24 cellular contexts compared by ENCODE assay signal in genomic region chr4:18441676-18442075, GRCh38.
"Had no signal": no experiment of that assay in that cellular context is flagged by ENCODE, and none has a peak within 500 bp of the region (broad histone marks: within the 10 kb centered on the region; RNA-seq: fewer than 3 reads in every experiment).

No MANE protein-coding gene starts in this region.

- H3K4me1 Mint-ChIP-seq: stimulated activated effector memory CD8-positive, alpha-beta T cell treated with anti-CD3 and anti-CD28 coated beads, Interleukin-12 subunit alpha, Interleukin-12 subunit beta, amount 100 ng/mL, for 72 hours; stimulated activated memory B cell treated with anti-CD40 and anti-IgM and Interleukin-4, amounts not matched to agents 10 μg/mL and 1 μg/mL and 100 μg/mL, for 72 hours; stimulated activated naive B cell treated with anti-CD40 and anti-IgM and Interleukin-4, amounts not matched to agents 10 μg/mL and 1 μg/mL and 100 μg/mL, for 72 hours; stimulated activated naive CD8-positive, alpha-beta T cell treated with anti-CD3 and anti-CD28 coated beads, Interleukin-15, amount 100 ng/mL, for 72 hours had no signal

- H3K4me3 Mint-ChIP-seq: stimulated activated effector memory CD8-positive, alpha-beta T cell treated with anti-CD3 and anti-CD28 coated beads, Interleukin-12 subunit alpha, Interleukin-12 subunit beta, amount 100 ng/mL, for 72 hours; stimulated activated memory B cell treated with anti-CD40 and anti-IgM and Interleukin-4, amounts not matched to agents 10 μg/mL and 1 μg/mL and 100 μg/mL, for 72 hours; stimulated activated naive B cell treated with anti-CD40 and anti-IgM and Interleukin-4, amounts not matched to agents 10 μg/mL and 1 μg/mL and 100 μg/mL, for 72 hours; stimulated activated naive CD8-positive, alpha-beta T cell treated with anti-CD3 and anti-CD28 coated beads, Interleukin-15, amount 100 ng/mL, for 72 hours; stimulated activated naive CD8-positive, alpha-beta T cell treated with anti-CD3 and anti-CD28 coated beads, Interleukin-15, Interleukin-2, amounts not matched to agents 100 ng/mL and 50 ng/mL, for 24 hours had no signal

- ATAC-seq: stimulated activated effector memory CD8-positive, alpha-beta T cell treated with anti-CD3 and anti-CD28 coated beads, Interleukin-12 subunit alpha, Interleukin-12 subunit beta, amount 100 ng/mL, for 72 hours; stimulated activated memory B cell treated with anti-CD40 and anti-IgM and Interleukin-4, amounts not matched to agents 10 μg/mL and 1 μg/mL and 100 μg/mL, for 72 hours; stimulated activated naive B cell treated with anti-CD40 and anti-IgM and Interleukin-4, amounts not matched to agents 10 μg/mL and 1 μg/mL and 100 μg/mL, for 72 hours; stimulated activated naive CD8-positive, alpha-beta T cell treated with anti-CD3 and anti-CD28 coated beads, Interleukin-15, amount 100 ng/mL, for 72 hours; stimulated activated naive CD8-positive, alpha-beta T cell treated with anti-CD3 and anti-CD28 coated beads, Interleukin-15, Interleukin-2, amounts not matched to agents 100 U/mL and 50 U/mL, for 24 hours; upper lobe of right lung had no signal

- H3K27me3 Mint-ChIP-seq: stimulated activated memory B cell treated with anti-CD40 and anti-IgM and Interleukin-4, amounts not matched to agents 10 μg/mL and 1 μg/mL and 100 μg/mL, for 72 hours; stimulated activated naive B cell treated with anti-CD40 and anti-IgM and Interleukin-4, amounts not matched to agents 10 μg/mL and 1 μg/mL and 100 μg/mL, for 72 hours; stimulated activated naive CD8-positive, alpha-beta T cell treated with anti-CD3 and anti-CD28 coated beads, Interleukin-15, amount 100 ng/mL, for 72 hours; stimulated activated naive CD8-positive, alpha-beta T cell treated with anti-CD3 and anti-CD28 coated beads, Interleukin-15, Interleukin-2, amounts not matched to agents 100 ng/mL and 50 ng/mL, for 24 hours; type B pancreatic cell had no signal

- DNase-seq: stimulated activated CD4-positive, alpha-beta T cell treated with anti-CD3 and anti-CD28 coated beads, Interleukin-2, amount 100 ng/mL, for 48 hours; stimulated activated CD4-positive, alpha-beta T cell treated with anti-CD3 and anti-CD28 coated beads, Interleukin-4, amount 100 ng/mL, for 1 hour; stimulated activated CD4-positive, alpha-beta T cell treated with anti-CD3 and anti-CD28 coated beads, Interleukin-4, amount 100 ng/mL, for 24 hours; stimulated activated CD4-positive, alpha-beta T cell treated with anti-CD3 and anti-CD28 coated beads, Interleukin-4, amount 100 ng/mL, for 4 hours; stimulated activated CD8-positive, alpha-beta memory T cell treated with anti-CD3 and anti-CD28 coated beads, Interleukin-4, amount 100 ng/mL, for 48 hours; stimulated activated naive B cell treated with anti-CD40 and anti-IgM and Interleukin-4, amounts not matched to agents 10 μg/mL and 1 μg/mL and 100 μg/mL, for 72 hours; stimulated activated naive CD4-positive, alpha-beta T cell; stimulated activated naive CD4-positive, alpha-beta T cell treated with Interleukin-2 at 50 U/mL for 16 hours; stimulated activated naive CD8-positive, alpha-beta T cell treated with anti-CD3 and anti-CD28 coated beads, Interleukin-15, amount 100 ng/mL, for 72 hours; stimulated activated naive CD8-positive, alpha-beta T cell treated with anti-CD3 and anti-CD28 coated beads, Interleukin-15, Interleukin-2, amounts not matched to agents 100 U/mL and 50 U/mL, for 24 hours; stomach; substantia nigra; testis; thyroid gland; tibial artery; transverse colon; trophoblast cell; upper lobe of left lung; upper lobe of right lung; uterus had no signal

- H3K27ac Mint-ChIP-seq: stimulated activated effector memory CD8-positive, alpha-beta T cell treated with anti-CD3 and anti-CD28 coated beads, Interleukin-12 subunit alpha, Interleukin-12 subunit beta, amount 100 ng/mL, for 72 hours; stimulated activated memory B cell treated with anti-CD40 and anti-IgM and Interleukin-4, amounts not matched to agents 10 μg/mL and 1 μg/mL and 100 μg/mL, for 72 hours; stimulated activated naive B cell treated with anti-CD40 and anti-IgM and Interleukin-4, amounts not matched to agents 10 μg/mL and 1 μg/mL and 100 μg/mL, for 72 hours; stimulated activated naive CD8-positive, alpha-beta T cell treated with anti-CD3 and anti-CD28 coated beads, Interleukin-15, amount 100 ng/mL, for 72 hours; stimulated activated naive CD8-positive, alpha-beta T cell treated with anti-CD3 and anti-CD28 coated beads, Interleukin-15, Interleukin-2, amounts not matched to agents 100 ng/mL and 50 ng/mL, for 24 hours; type B pancreatic cell had no signal

- H3K36me3 Mint-ChIP-seq: stimulated activated effector memory CD8-positive, alpha-beta T cell treated with anti-CD3 and anti-CD28 coated beads, Interleukin-12 subunit alpha, Interleukin-12 subunit beta, amount 100 ng/mL, for 72 hours; stimulated activated memory B cell treated with anti-CD40 and anti-IgM and Interleukin-4, amounts not matched to agents 10 μg/mL and 1 μg/mL and 100 μg/mL, for 72 hours; stimulated activated naive B cell treated with anti-CD40 and anti-IgM and Interleukin-4, amounts not matched to agents 10 μg/mL and 1 μg/mL and 100 μg/mL, for 72 hours; type B pancreatic cell had no signal
